ENCODE assay signal across 16 cellular contexts in genomic region chr10:104641150-104642000, GRCh38. TPM values are rescaled to one million over a fixed set of nuclear protein-coding genes. Genes with fewer than 3 reads are reported as not detected.
A peak's percentile ranks its signal among the peaks of the same experiment; 100 is the strongest.
DNase-seq lines count a peak whose midpoint lies in the region; ATAC-seq and TF ChIP-seq lines count a peak whose summit lies in the region.
"Had no signal": no experiment of that assay in that cellular context is flagged by ENCODE, and none has a peak within 500 bp of the region (broad histone marks: within the 10 kb centered on the region; RNA-seq: fewer than 3 reads in every experiment).

Gene SORCS3, plus strand, starts transcription at chr10:104641290.

- in situ Hi-C loops in mammary epithelial cell (cut with MboI; ENCODE audit: low sequenced_read_pairs in 2 of 2): no loop called here

- peaks cover 8% of the 10 kb centered on the region for H3K4me1 Mint-ChIP-seq in activated naive CD8-positive, alpha-beta T cell treated with anti-CD3 and anti-CD28 coated beads for 36 hours
- peaks cover 7% of the 10 kb centered on the region for H3K4me1 Mint-ChIP-seq in activated naive CD8-positive, alpha-beta T cell treated with anti-CD3 and anti-CD28 coated beads, Interleukin-2, amount 50 U/mL, for 24 hours
- H3K4me1 Mint-ChIP-seq in naive thymus-derived CD8-positive, alpha-beta T cell: peaks cover 6 to 15% (median 8%) of the 10 kb centered on the region in 4 donors

- H3K4me2 ChIP-seq in mammary epithelial cell (ENCODE audit: insufficient read depth, low read depth, low read length): peak within 1 kb of the TSS; percentile 47

- no peak within 1 kb of the TSS for H3K9ac ChIP-seq in mammary epithelial cell (ENCODE audit: insufficient read depth, low read length)

- TF ChIP-seq CTCF in mammary epithelial cell (conservative IDR thresholded peaks at IDR 0.05 in 1 of 2, IDR thresholded peaks at IDR 0.05 in 1 of 2; ENCODE audit: extremely low read depth in 1 of 2, insufficient read depth in 1 of 2, low read depth in 1 of 2, low read length in 2 of 2) (no peak), suprapubic skin (IDR thresholded peaks at IDR 0.05) (no peak)

- POLR2A ChIA-PET in naive thymus-derived CD8-positive, alpha-beta T cell (lab: Charles Lee): no interaction called here

- H3K27me3 Mint-ChIP-seq in activated naive CD8-positive, alpha-beta T cell treated with anti-CD3 and anti-CD28 coated beads for 36 hours: peaks cover 78% of the 10 kb centered on the region
- peaks cover 62% of the 10 kb centered on the region for H3K27me3 Mint-ChIP-seq in activated naive CD8-positive, alpha-beta T cell treated with anti-CD3 and anti-CD28 coated beads, Interleukin-2, amount 50 U/mL, for 24 hours
- H3K27me3 Mint-ChIP-seq in naive thymus-derived CD8-positive, alpha-beta T cell: peaks cover 32 to 72% (median 62%) of the 10 kb centered on the region in 5 donors

- H3K27ac Mint-ChIP-seq in activated naive CD8-positive, alpha-beta T cell treated with anti-CD3 and anti-CD28 coated beads for 36 hours: no peak within 1 kb of the TSS
- no peak within 1 kb of the TSS for H3K27ac Mint-ChIP-seq in activated naive CD8-positive, alpha-beta T cell treated with anti-CD3 and anti-CD28 coated beads, Interleukin-2, amount 50 U/mL, for 24 hours
- H3K27ac Mint-ChIP-seq in naive thymus-derived CD8-positive, alpha-beta T cell: no peak within 1 kb of the TSS

- peak within 1 kb of the TSS; percentile 44 for H3K4me3 Mint-ChIP-seq in activated naive CD8-positive, alpha-beta T cell treated with anti-CD3 and anti-CD28 coated beads for 36 hours
- H3K4me3 Mint-ChIP-seq in activated naive CD8-positive, alpha-beta T cell treated with anti-CD3 and anti-CD28 coated beads, Interleukin-2, amount 50 U/mL, for 24 hours: no peak within 1 kb of the TSS
- H3K4me3 Mint-ChIP-seq in naive thymus-derived CD8-positive, alpha-beta T cell: peak within 1 kb of the TSS in 2 of 10 donors; percentile 20 to 34

- peaks cover 57% of the 10 kb centered on the region for H3K27me3 ChIP-seq in mammary epithelial cell (ENCODE audit: insufficient read depth, low read length)
- peaks cover 90% of the 10 kb centered on the region for H3K27me3 ChIP-seq in suprapubic skin

- no peak for TF ChIP-seq POLR2A in suprapubic skin (IDR thresholded peaks at IDR 0.05)

- H3K36me3 Mint-ChIP-seq in activated naive CD8-positive, alpha-beta T cell treated with anti-CD3 and anti-CD28 coated beads for 36 hours: no peaks in the 10 kb centered on the region
- no peaks in the 10 kb centered on the region for H3K36me3 Mint-ChIP-seq in activated naive CD8-positive, alpha-beta T cell treated with anti-CD3 and anti-CD28 coated beads, Interleukin-2, amount 50 U/mL, for 24 hours (ENCODE audit: low read depth)
- peaks cover 0 to 4% (median 0%) of the 10 kb centered on the region in 3 donors for H3K36me3 Mint-ChIP-seq in naive thymus-derived CD8-positive, alpha-beta T cell

- no peaks in the 10 kb centered on the region for H4K20me1 ChIP-seq in mammary epithelial cell (ENCODE audit: insufficient read depth, low read length)

- H3K9me3 ChIP-seq in mammary epithelial cell (replicated peaks; ENCODE audit: insufficient read depth, low read length): no peaks in the 10 kb centered on the region
- H3K9me3 ChIP-seq in suprapubic skin: no peaks in the 10 kb centered on the region
- H3K9me3 ChIP-seq: adrenal gland had no signal

- peaks cover 6% of the 10 kb centered on the region for H3K4me1 ChIP-seq in mammary epithelial cell (ENCODE audit: insufficient read depth, low read length)
- H3K4me1 ChIP-seq in suprapubic skin: peaks cover 39% of the 10 kb centered on the region
- H3K4me1 ChIP-seq: adrenal gland had no signal

- CTCF ChIA-PET in mammary epithelial cell (lab: Charles Lee; ENCODE audit: low non-redundant PET): no interaction called here

- H3K79me2 ChIP-seq in mammary epithelial cell (ENCODE audit: insufficient read depth, low read length): no peaks in the 10 kb centered on the region

- intact Hi-C loops in mammary epithelial cell (cut with micrococcal nuclease): no loop called here

- dilution Hi-C loops in mammary epithelial cell (cut with HindIII; ENCODE audit: low sequenced_read_pairs): no loop called here

- H3K9me3 Mint-ChIP-seq in activated naive CD8-positive, alpha-beta T cell treated with anti-CD3 and anti-CD28 coated beads for 36 hours: no peaks in the 10 kb centered on the region
- no peaks in the 10 kb centered on the region for H3K9me3 Mint-ChIP-seq in activated naive CD8-positive, alpha-beta T cell treated with anti-CD3 and anti-CD28 coated beads, Interleukin-2, amount 50 U/mL, for 24 hours
- H3K9me3 Mint-ChIP-seq in naive thymus-derived CD8-positive, alpha-beta T cell: peaks cover 0 to 3% (median 0%) of the 10 kb centered on the region in 9 donors

- no TSS peak for BruUV-seq in mammary epithelial cell (replicated peaks; lab: Mats Ljungman, UMichigan)

- no peak for DNase-seq in activated naive CD8-positive, alpha-beta T cell treated with anti-CD3 and anti-CD28 coated beads for 36 hours
- no peak for DNase-seq in activated naive CD8-positive, alpha-beta T cell treated with anti-CD3 and anti-CD28 coated beads, Interleukin-2, amount 50 U/mL, for 24 hours
- DNase-seq in mammary epithelial cell (no peak), left kidney (ENCODE audit: low read depth, low spot score) (peak; percentile 77), suprapubic skin (ENCODE audit: low spot score in 2 of 2) (no peak), NOMO-1 (lab: John Stamatoyannopoulos, UW; ENCODE audit: unreplicated experiment in 2 of 2) (no peak), HuH-7 (ENCODE audit: low spot score) (no peak)
- DNase-seq in naive thymus-derived CD8-positive, alpha-beta T cell: no peak
- DNase-seq: activated CD8-positive, alpha-beta memory T cell treated with anti-CD3 and anti-CD28 coated beads for 24 hours; AML-193; left colon; NCI-H526 had no signal

- no peak within 1 kb of the TSS for H3K4me3 ChIP-seq in mammary epithelial cell (replicated peaks in 1 of 3; ENCODE audit: insufficient read depth in 1 of 3, low read depth in 2 of 3, low read length in 3 of 3)
- peak within 1 kb of the TSS; percentile 39 for H3K4me3 ChIP-seq in suprapubic skin
- H3K4me3 ChIP-seq: adrenal gland had no signal

- no peaks in the 10 kb centered on the region for H3K36me3 ChIP-seq in mammary epithelial cell (ENCODE audit: insufficient read depth, low read length)
- no peaks in the 10 kb centered on the region for H3K36me3 ChIP-seq in suprapubic skin
- H3K36me3 ChIP-seq: adrenal gland had no signal

- TF ChIP-seq EP300 in suprapubic skin (IDR thresholded peaks at IDR 0.05): no peak

- H3K27ac ChIP-seq in mammary epithelial cell (ENCODE audit: insufficient read depth, low read depth, low read length): no peak within 1 kb of the TSS
- H3K27ac ChIP-seq in suprapubic skin: no peak within 1 kb of the TSS

- H2AFZ ChIP-seq in mammary epithelial cell (ENCODE audit: low read depth, low read length): no peak within 1 kb of the TSS

- ATAC-seq in activated naive CD8-positive, alpha-beta T cell treated with anti-CD3 and anti-CD28 coated beads, Interleukin-2, amount 50 U/mL, for 24 hours: no peak
- no peak for ATAC-seq in naive thymus-derived CD8-positive, alpha-beta T cell
- ATAC-seq: left colon had no signal

- WGBS in mammary epithelial cell (ENCODE audit: low coverage, missing lambda C conversion rate): 0% methylated on average over 16 of the region's 108 CpGs
- 0% methylated on average over 25 of the region's 108 CpGs for WGBS in suprapubic skin

RNA-seq across cellular contexts. Expression of gene SORCS3, which starts in this region (rescaled TPM):
- total RNA-seq in activated naive CD8-positive, alpha-beta T cell treated with anti-CD3 and anti-CD28 coated beads for 36 hours: not detected
- total RNA-seq in mammary epithelial cell (not detected), suprapubic skin (under 1 TPM; 0.16 to 0.19 (median 0.18) TPM)
- not detected for polyA plus RNA-seq in mammary epithelial cell
- polyA minus RNA-seq in mammary epithelial cell: not detected
- total RNA-seq in naive thymus-derived CD8-positive, alpha-beta T cell: not detected
- under 1 TPM in 2 of 3 donors, not detected in 1; 0.15 to 0.19 TPM for polyA plus RNA-seq in naive thymus-derived CD8-positive, alpha-beta T cell
- total RNA-seq: endothelial cell of umbilical vein, M059J, pulmonary artery endothelial cell had no signal
- polyA plus RNA-seq: endothelial cell of umbilical vein had no signal
